ENCODE assay signal across 1 cellular context in genomic region chr14:102900631-102901571, GRCh38.
TF ChIP-seq lines count a peak whose summit lies in the region.

No MANE protein-coding gene starts in this region.

TF ChIP-seq in GM12878, 131 proteins besides CTCF, POLR2A, EP300 and RAD21 (continued from another document):
- TF ChIP-seq, protein P1, sequence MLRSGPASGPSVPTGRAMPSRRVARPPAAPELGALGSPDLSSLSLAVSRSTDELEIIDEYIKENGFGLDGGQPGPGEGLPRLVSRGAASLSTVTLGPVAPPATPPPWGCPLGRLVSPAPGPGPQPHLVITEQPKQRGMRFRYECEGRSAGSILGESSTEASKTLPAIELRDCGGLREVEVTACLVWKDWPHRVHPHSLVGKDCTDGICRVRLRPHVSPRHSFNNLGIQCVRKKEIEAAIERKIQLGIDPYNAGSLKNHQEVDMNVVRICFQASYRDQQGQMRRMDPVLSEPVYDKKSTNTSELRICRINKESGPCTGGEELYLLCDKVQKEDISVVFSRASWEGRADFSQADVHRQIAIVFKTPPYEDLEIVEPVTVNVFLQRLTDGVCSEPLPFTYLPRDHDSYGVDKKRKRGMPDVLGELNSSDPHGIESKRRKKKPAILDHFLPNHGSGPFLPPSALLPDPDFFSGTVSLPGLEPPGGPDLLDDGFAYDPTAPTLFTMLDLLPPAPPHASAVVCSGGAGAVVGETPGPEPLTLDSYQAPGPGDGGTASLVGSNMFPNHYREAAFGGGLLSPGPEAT (IDR thresholded peaks at IDR 0.05; ENCODE audit: low read depth) = no peak
- TF ChIP-seq RAD51 (IDR thresholded peaks at IDR 0.05) = no peak
- TF ChIP-seq, protein P2, sequence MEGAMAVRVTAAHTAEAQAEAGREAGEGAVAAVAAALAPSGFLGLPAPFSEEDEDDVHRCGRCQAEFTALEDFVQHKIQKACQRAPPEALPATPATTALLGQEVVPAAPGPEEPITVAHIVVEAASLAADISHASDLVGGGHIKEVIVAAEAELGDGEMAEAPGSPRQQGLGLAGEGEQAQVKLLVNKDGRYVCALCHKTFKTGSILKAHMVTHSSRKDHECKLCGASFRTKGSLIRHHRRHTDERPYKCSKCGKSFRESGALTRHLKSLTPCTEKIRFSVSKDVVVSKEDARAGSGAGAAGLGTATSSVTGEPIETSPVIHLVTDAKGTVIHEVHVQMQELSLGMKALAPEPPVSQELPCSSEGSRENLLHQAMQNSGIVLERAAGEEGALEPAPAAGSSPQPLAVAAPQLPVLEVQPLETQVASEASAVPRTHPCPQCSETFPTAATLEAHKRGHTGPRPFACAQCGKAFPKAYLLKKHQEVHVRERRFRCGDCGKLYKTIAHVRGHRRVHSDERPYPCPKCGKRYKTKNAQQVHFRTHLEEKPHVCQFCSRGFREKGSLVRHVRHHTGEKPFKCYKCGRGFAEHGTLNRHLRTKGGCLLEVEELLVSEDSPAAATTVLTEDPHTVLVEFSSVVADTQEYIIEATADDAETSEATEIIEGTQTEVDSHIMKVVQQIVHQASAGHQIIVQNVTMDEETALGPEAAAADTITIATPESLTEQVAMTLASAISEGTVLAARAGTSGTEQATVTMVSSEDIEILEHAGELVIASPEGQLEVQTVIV (IDR thresholded peaks at IDR 0.05; ENCODE audit: borderline replicate concordance, partially characterized antibody) = no peak
- no peak for TF ChIP-seq ATF7 (IDR thresholded peaks at IDR 0.05; ENCODE audit: low read depth)
- TF ChIP-seq NR2C2 (IDR thresholded peaks at IDR 0.05; ENCODE audit: borderline replicate concordance, control insufficient read depth, insufficient read length, low read depth) = no peak
- TF ChIP-seq EZH2 (IDR thresholded peaks at IDR 0.05; ENCODE audit: borderline replicate concordance, control insufficient read depth, low read depth, low read length) = no peak
- TF ChIP-seq CBX3 (IDR thresholded peaks at IDR 0.05; ENCODE audit: borderline replicate concordance, low read depth) = no peak
- no peak for TF ChIP-seq ESRRA (IDR thresholded peaks at IDR 0.05; ENCODE audit: low read length)
- no peak for TF ChIP-seq RELA (IDR thresholded peaks at IDR 0.05; ENCODE audit: borderline replicate concordance, partially characterized antibody)
- peak in 1 of 2 experiments; percentile 79; a peak in 2 of 4 replicates for TF ChIP-seq BHLHE40 (IDR thresholded peaks at IDR 0.05; ENCODE audit: borderline replicate concordance in 1 of 2, low read depth in 2 of 2, low read length in 1 of 2)
- TF ChIP-seq SIX5 (IDR thresholded peaks at IDR 0.05; ENCODE audit: low read depth, low read length, severe bottlenecking) = no peak
- TF ChIP-seq ZSCAN29 (IDR thresholded peaks at IDR 0.05) = no peak
- TF ChIP-seq POLR2AphosphoS2 (IDR thresholded peaks at IDR 0.05; ENCODE audit: low read depth, low read length) = 0 out of 2 replicates have a peak, but pooled peaks have one; percentile 22
- TF ChIP-seq, protein P3, sequence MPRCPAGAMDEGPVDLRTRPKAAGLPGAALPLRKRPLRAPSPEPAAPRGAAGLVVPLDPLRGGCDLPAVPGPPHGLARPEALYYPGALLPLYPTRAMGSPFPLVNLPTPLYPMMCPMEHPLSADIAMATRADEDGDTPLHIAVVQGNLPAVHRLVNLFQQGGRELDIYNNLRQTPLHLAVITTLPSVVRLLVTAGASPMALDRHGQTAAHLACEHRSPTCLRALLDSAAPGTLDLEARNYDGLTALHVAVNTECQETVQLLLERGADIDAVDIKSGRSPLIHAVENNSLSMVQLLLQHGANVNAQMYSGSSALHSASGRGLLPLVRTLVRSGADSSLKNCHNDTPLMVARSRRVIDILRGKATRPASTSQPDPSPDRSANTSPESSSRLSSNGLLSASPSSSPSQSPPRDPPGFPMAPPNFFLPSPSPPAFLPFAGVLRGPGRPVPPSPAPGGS (IDR thresholded peaks at IDR 0.05; ENCODE audit: borderline replicate concordance, insufficient read depth, low read depth, low read length, poor library complexity, severe bottlenecking) = peak; percentile 46
- no peak for TF ChIP-seq ZNF207 (IDR thresholded peaks at IDR 0.05; ENCODE audit: borderline replicate concordance)
- no peak for TF ChIP-seq RBBP5 (conservative IDR thresholded peaks at IDR 0.05)
- no peak; the same call in 1 of the 2 replicates for TF ChIP-seq LARP7 (IDR thresholded peaks at IDR 0.05)
- no peak for TF ChIP-seq STAT1 (conservative IDR thresholded peaks at IDR 0.05)
- TF ChIP-seq, protein P4, sequence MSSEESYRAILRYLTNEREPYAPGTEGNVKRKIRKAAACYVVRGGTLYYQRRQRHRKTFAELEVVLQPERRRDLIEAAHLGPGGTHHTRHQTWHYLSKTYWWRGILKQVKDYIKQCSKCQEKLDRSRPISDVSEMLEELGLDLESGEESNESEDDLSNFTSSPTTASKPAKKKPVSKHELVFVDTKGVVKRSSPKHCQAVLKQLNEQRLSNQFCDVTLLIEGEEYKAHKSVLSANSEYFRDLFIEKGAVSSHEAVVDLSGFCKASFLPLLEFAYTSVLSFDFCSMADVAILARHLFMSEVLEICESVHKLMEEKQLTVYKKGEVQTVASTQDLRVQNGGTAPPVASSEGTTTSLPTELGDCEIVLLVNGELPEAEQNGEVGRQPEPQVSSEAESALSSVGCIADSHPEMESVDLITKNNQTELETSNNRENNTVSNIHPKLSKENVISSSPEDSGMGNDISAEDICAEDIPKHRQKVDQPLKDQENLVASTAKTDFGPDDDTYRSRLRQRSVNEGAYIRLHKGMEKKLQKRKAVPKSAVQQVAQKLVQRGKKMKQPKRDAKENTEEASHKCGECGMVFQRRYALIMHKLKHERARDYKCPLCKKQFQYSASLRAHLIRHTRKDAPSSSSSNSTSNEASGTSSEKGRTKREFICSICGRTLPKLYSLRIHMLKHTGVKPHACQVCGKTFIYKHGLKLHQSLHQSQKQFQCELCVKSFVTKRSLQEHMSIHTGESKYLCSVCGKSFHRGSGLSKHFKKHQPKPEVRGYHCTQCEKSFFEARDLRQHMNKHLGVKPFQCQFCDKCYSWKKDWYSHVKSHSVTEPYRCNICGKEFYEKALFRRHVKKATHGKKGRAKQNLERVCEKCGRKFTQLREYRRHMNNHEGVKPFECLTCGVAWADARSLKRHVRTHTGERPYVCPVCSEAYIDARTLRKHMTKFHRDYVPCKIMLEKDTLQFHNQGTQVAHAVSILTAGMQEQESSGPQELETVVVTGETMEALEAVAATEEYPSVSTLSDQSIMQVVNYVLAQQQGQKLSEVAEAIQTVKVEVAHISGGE (CRISPR knock-in tag; IDR thresholded peaks at IDR 0.05) = no peak
- TF ChIP-seq HDAC2 (IDR thresholded peaks at IDR 0.05) = no peak
- no peak for TF ChIP-seq MXI1 (IDR thresholded peaks at IDR 0.05; ENCODE audit: low read depth, low read length)
- no peak; the same call in 1 of the 2 replicates for TF ChIP-seq DPF2 (IDR thresholded peaks at IDR 0.05)
- no peak for TF ChIP-seq SUZ12 (IDR thresholded peaks at IDR 0.05; ENCODE audit: unreplicated experiment)
- TF ChIP-seq JUNB (IDR thresholded peaks at IDR 0.05) = no peak; the same call in 1 of the 2 replicates
- 0 out of 2 replicates have a peak, but pooled peaks have one; percentile 44 for TF ChIP-seq RB1 (IDR thresholded peaks at IDR 0.05; ENCODE audit: borderline replicate concordance)
- no peak for TF ChIP-seq SUPT20H (IDR thresholded peaks at IDR 0.05; ENCODE audit: borderline replicate concordance, control insufficient read depth, low read depth, low read length)
- no peak for TF ChIP-seq WRNIP1 (IDR thresholded peaks at IDR 0.05; ENCODE audit: borderline replicate concordance, low read depth, low read length)
TF ChIP-seq in GM12878: peak in this region for 20.
